In genomic region chr21:33149166-33149565, GRCh38 we compare ENCODE assay signal across 26 cellular contexts.
"Had no signal": no experiment of that assay in that cellular context is flagged by ENCODE, and none has a peak within 500 bp of the region (broad histone marks: within the 10 kb centered on the region; RNA-seq: fewer than 3 reads in every experiment).

No MANE protein-coding gene starts in this region.

- H3K4me3 ChIP-seq: prostate gland, right atrium auricular region, spleen, upper lobe of left lung had no signal

- H3K27ac Mint-ChIP-seq: activated B cell treated with CpG ODN at 0.5 μM for 24 hours; activated CD4-positive, alpha-beta T cell treated with anti-CD3 and anti-CD28 coated beads for 36 hours; activated T-cell treated with anti-CD3 and anti-CD28 coated beads, Interleukin-2, amount 50 U/mL, for 24 hours; activated T-helper 17 cell treated with anti-CD3 and anti-CD28 coated beads, Interleukin-2, amount 50 U/mL, for 72 hours; mesothelial cell of epicardium had no signal

- H3K4me1 Mint-ChIP-seq: activated B cell treated with CpG ODN at 0.5 μM for 24 hours; activated T-helper 17 cell treated with anti-CD3 and anti-CD28 coated beads, Interleukin-2, amount 50 U/mL, for 72 hours; mesothelial cell of epicardium had no signal

- H3K9me3 Mint-ChIP-seq: activated B cell treated with CpG ODN at 0.5 μM for 24 hours; activated naive CD4-positive, alpha-beta T cell treated with anti-CD3 and anti-CD28 coated beads, Interleukin-2, amount 50 U/mL, for 72 hours; activated T-cell treated with anti-CD3 and anti-CD28 coated beads, Interleukin-2, amount 50 U/mL, for 24 hours; activated T-helper 17 cell treated with anti-CD3 and anti-CD28 coated beads, Interleukin-2, amount 50 U/mL, for 72 hours; mesothelial cell of epicardium; naive thymus-derived CD8-positive, alpha-beta T cell had no signal

- H3K27me3 ChIP-seq: right atrium auricular region, upper lobe of left lung had no signal

- DNase-seq: activated B cell treated with CpG ODN at 0.5 μM for 24 hours; activated CD4-positive, alpha-beta T cell treated with anti-CD3 and anti-CD28 coated beads for 36 hours; activated CD4-positive, alpha-beta T cell treated with anti-CD3 and anti-CD28 coated beads, Interleukin-2, amount 50 U/mL, for 4 hours; activated CD8-positive, alpha-beta memory T cell treated with anti-CD3 and anti-CD28 coated beads for 24 hours; activated CD8-positive, alpha-beta memory T cell treated with anti-CD3 and anti-CD28 coated beads, Interleukin-2, amount 50 U/mL, for 4 hours; activated T-cell treated with anti-CD3 and anti-CD28 coated beads, Interleukin-2, amount 50 U/mL, for 24 hours; aorta; brain microvascular endothelial cell; central memory CD4-positive, alpha-beta T cell; dermis blood vessel endothelial cell; effector CD8-positive, alpha-beta T cell; foreskin melanocyte; hippocampal formation; left ventricle myocardium superior; mammary epithelial cell; naive thymus-derived CD8-positive, alpha-beta T cell; spleen; stimulated activated CD4-positive, alpha-beta T cell treated with anti-CD3 and anti-CD28 coated beads, Interleukin-4, amount 100 ng/mL, for 24 hours; stimulated activated naive CD4-positive, alpha-beta T cell treated with Interleukin-2 at 50 U/mL for 16 hours; T-helper 9 cell; upper lobe of left lung had no signal

- H3K9me3 ChIP-seq: prostate gland, right atrium auricular region, spleen, upper lobe of left lung had no signal

- H3K36me3 ChIP-seq: brain microvascular endothelial cell, prostate gland, right atrium auricular region, spleen, upper lobe of left lung had no signal

- H3K4me1 ChIP-seq: prostate gland, right atrium auricular region, upper lobe of left lung had no signal

- H3K27ac ChIP-seq: brain microvascular endothelial cell, prostate gland, right atrium auricular region, spleen, upper lobe of left lung had no signal

- H3K4me3 Mint-ChIP-seq: activated B cell treated with CpG ODN at 0.5 μM for 24 hours; activated CD4-positive, alpha-beta T cell treated with anti-CD3 and anti-CD28 coated beads for 36 hours; activated T-cell treated with anti-CD3 and anti-CD28 coated beads, Interleukin-2, amount 50 U/mL, for 24 hours; activated T-helper 17 cell treated with anti-CD3 and anti-CD28 coated beads, Interleukin-2, amount 50 U/mL, for 72 hours; mesothelial cell of epicardium; naive thymus-derived CD8-positive, alpha-beta T cell had no signal

- H3K36me3 Mint-ChIP-seq: activated naive CD4-positive, alpha-beta T cell treated with anti-CD3 and anti-CD28 coated beads, Interleukin-2, amount 50 U/mL, for 72 hours; mesothelial cell of epicardium; naive thymus-derived CD8-positive, alpha-beta T cell had no signal
